ENCODE assay signal across 1 cellular context in the genomic region with DNA sequence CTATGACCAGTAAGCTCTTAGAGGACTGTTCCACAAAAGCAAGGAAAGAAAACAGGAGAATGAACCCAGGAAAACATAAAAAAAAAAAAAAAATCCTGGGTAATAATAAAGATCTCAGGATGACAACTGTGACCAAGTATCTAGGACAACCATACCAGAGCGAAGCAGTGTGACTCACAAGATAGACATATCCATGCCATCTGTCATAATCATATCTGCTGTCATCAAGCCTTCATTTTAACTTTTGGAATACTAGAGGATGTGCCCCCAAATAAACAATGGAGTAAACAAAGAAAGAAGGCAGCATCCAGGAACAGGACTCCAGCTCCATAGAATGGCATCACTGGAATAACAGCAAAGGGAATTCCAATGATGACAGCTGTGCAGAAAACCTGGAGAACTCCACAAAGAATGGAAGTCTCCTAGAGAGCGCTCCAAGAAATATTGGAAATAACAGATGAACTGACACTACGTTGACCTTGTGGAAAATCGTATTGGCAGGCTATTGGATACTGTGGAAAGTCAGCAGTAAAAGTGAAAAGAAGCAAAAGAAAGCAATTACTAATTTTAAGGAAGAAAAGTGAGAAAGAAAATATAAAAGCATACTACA.
TF ChIP-seq lines count a peak whose summit lies in the region.

No MANE protein-coding gene starts in this region.

TF ChIP-seq in SK-N-SH, 30 proteins besides CTCF, POLR2A, EP300 and RAD21:
- TF ChIP-seq, protein P1, sequence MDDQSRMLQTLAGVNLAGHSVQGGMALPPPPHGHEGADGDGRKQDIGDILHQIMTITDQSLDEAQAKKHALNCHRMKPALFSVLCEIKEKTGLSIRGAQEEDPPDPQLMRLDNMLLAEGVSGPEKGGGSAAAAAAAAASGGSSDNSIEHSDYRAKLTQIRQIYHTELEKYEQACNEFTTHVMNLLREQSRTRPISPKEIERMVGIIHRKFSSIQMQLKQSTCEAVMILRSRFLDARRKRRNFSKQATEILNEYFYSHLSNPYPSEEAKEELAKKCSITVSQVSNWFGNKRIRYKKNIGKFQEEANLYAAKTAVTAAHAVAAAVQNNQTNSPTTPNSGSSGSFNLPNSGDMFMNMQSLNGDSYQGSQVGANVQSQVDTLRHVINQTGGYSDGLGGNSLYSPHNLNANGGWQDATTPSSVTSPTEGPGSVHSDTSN (IDR thresholded peaks at IDR 0.05): 0 out of 2 replicates have a peak, but pooled peaks have one; percentile 13
- TF ChIP-seq FOSL2 (IDR thresholded peaks at IDR 0.05; ENCODE audit: borderline replicate concordance, low read depth): no peak
- no peak for TF ChIP-seq FOXJ3 (CRISPR knock-in tag; IDR thresholded peaks at IDR 0.05)
- TF ChIP-seq YY1 (IDR thresholded peaks at IDR 0.05; ENCODE audit: low read depth): no peak
- no peak for TF ChIP-seq JUND (IDR thresholded peaks at IDR 0.05)
TF ChIP-seq in SK-N-SH: peak in this region for 1.
